8 cellular contexts compared by ENCODE assay signal in the genomic region with DNA sequence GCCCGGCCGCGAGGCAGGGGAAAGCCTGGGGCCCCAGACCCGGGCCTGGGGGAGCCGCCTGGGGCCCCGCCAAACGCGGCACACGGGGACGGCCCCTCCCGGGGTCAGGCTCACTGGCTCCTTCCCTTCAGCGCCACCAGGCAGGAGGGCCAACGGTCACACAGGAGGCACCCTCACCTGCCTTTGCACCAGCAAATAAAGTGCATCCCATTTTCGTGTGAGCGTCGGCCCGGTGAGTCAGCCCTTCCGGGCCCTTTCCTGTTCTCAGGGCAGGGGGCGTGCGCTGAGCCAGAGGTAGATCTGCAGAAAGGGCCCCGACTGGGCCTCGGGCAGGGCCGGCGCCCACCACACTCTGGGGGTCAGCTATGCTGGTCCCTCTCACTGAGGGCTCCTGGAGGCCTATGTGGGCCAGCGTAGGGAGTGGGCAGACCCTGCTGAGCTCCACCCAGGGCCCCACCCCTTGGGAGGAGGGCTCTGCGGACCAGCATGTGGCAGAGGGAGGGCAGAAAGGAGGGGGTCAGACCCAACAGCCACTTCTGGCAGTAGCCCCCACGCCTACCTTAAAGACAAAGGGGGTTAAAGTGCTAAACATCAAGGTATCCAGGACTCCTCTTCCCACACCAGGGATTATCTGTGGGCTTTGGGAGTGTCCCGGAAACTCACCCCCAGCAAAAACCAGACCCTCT. TPM values are rescaled to one million over a fixed set of nuclear protein-coding genes. Genes with fewer than 3 reads are reported as not detected.
DNase-seq lines count a peak whose midpoint lies in the region; ATAC-seq and TF ChIP-seq lines count a peak whose summit lies in the region.

No MANE protein-coding gene starts in this region.

- DNase-seq in DMS53 treated with DMSO at 0.1 percent for 48 hours (lab: John Stamatoyannopoulos, UW; ENCODE audit: unreplicated experiment) (peak; percentile 85), NCI-H345 (lab: John Stamatoyannopoulos, UW) (peak; percentile 89), lung (ENCODE audit: low spot score) (peak; percentile 64)
- DNase-seq in activated CD4-positive, alpha-beta T cell treated with anti-CD3 and anti-CD28 coated beads, Interleukin-2, amount 50 U/mL, for 4 hours, result peak; percentile 68 to 75
- peak; percentile 51 to 60 for DNase-seq in stimulated activated CD8-positive, alpha-beta memory T cell treated with anti-CD3 and anti-CD28 coated beads, Interleukin-15, amount 100 ng/mL, for 4 hours (ENCODE audit: low read depth in 2 of 2)

- H3K4me3 ChIP-seq in ectodermal cell (ENCODE audit: insufficient read depth, low read depth, low read length), result peak overlapping the region; percentile 46
- H3K4me3 ChIP-seq in lung, result no peak overlapping the region

- H3K27ac ChIP-seq in ectodermal cell (ENCODE audit: insufficient read depth, low read depth, low read length, poor library complexity, severe bottlenecking) (peak overlapping the region; percentile 66), lung (ENCODE audit: low read depth in 1 of 2, low read length in 1 of 2) (peak overlapping the region; percentile 17 to 65)

- H3K9me3 ChIP-seq in ectodermal cell (ENCODE audit: control insufficient read depth, low read length) (no peaks in the 10 kb centered on the region), lung (ENCODE audit: control insufficient read depth in 2 of 2, insufficient read depth in 1 of 2, low read length in 1 of 2) (no peaks in the 10 kb centered on the region)

- ATAC-seq in HG02759 (IDR thresholded peaks at IDR 0.05; ENCODE audit: unreplicated experiment) (peak; percentile 28), lung (ENCODE audit: insufficient read depth, low FRiP score) (peak; percentile 14), GM21381 (IDR thresholded peaks at IDR 0.05; ENCODE audit: unreplicated experiment) (no peak)

- TF ChIP-seq CTCF in lung (IDR thresholded peaks at IDR 0.05; ENCODE audit: control extremely low read depth, extremely low read depth), result no peak

- 4% methylated on average over 28 of the region's 28 CpGs for WGBS in ectodermal cell, 2 experiments
- 4 to 5% methylated on average over 28 of the region's 28 CpGs for WGBS in lung, 2 donors

- peaks cover 25% of the 10 kb centered on the region for H3K4me1 ChIP-seq in ectodermal cell (ENCODE audit: control insufficient read depth, insufficient read depth, low read length)
- peaks cover 0 to 21% of the 10 kb centered on the region in 2 donors for H3K4me1 ChIP-seq in lung (ENCODE audit: control insufficient read depth in 2 of 2, insufficient read depth in 2 of 2, low read length in 2 of 2)

- H3K36me3 ChIP-seq in ectodermal cell (ENCODE audit: control insufficient read depth, insufficient read depth, low read length) (peaks cover 9% of the 10 kb centered on the region), lung (ENCODE audit: control insufficient read depth in 2 of 2, insufficient read depth in 2 of 2, low read length in 2 of 2) (peaks cover 0 to 25% of the 10 kb centered on the region in 2 donors)

- H3K27me3 ChIP-seq in ectodermal cell (ENCODE audit: control insufficient read depth, insufficient read depth, low read length, poor library complexity, severe bottlenecking) (no peaks in the 10 kb centered on the region), lung (ENCODE audit: control insufficient read depth, insufficient read depth) (no peaks in the 10 kb centered on the region)

RNA-seq across cellular contexts. Expression of a gene that starts 0.9 kb away (rescaled TPM):
- 35.0 TPM for polyA plus RNA-seq in ectodermal cell (2013, experiment 1 of 4)
- 32.6 TPM for polyA plus RNA-seq in ectodermal cell (2013, experiment 2 of 4)
- 35.8 TPM for polyA plus RNA-seq in ectodermal cell (2013, experiment 3 of 4)
- 33.8 TPM for polyA plus RNA-seq in ectodermal cell (2013, experiment 4 of 4)
- 10 to 100 TPM; 33.6 to 42.7 TPM for total RNA-seq in lung
- polyA plus RNA-seq in lung, result 10 to 100 TPM; 34.8 to 37.5 TPM

RNA-seq across cellular contexts. Expression of a gene that starts 12.6 kb away (rescaled TPM):
- 22.4 TPM for polyA plus RNA-seq in ectodermal cell (2013, experiment 1 of 4)
- 27.1 TPM for polyA plus RNA-seq in ectodermal cell (2013, experiment 2 of 4)
- 16.4 TPM for polyA plus RNA-seq in ectodermal cell (2013, experiment 3 of 4)
- 18.0 TPM for polyA plus RNA-seq in ectodermal cell (2013, experiment 4 of 4)
- total RNA-seq in lung, result 10 to 100 TPM; 10.7 to 18.9 TPM
- 10 to 100 TPM in 1 of 2 donors, 1 to 10 TPM in 1; 8.7 to 13.0 TPM for polyA plus RNA-seq in lung

RNA-seq across cellular contexts. Expression of a gene that starts 22.3 kb away (rescaled TPM):
- 5.2 TPM for polyA plus RNA-seq in ectodermal cell (2013, experiment 1 of 4)
- 5.1 TPM for polyA plus RNA-seq in ectodermal cell (2013, experiment 2 of 4)
- polyA plus RNA-seq in ectodermal cell (2013, experiment 3 of 4), result 5.8 TPM
- polyA plus RNA-seq in ectodermal cell (2013, experiment 4 of 4), result 7.2 TPM
- total RNA-seq in lung, result 1 to 10 TPM; 2.3 to 6.4 TPM
- 1 to 10 TPM; 4.7 to 6.8 TPM for polyA plus RNA-seq in lung

RNA-seq across cellular contexts. Expression of a gene that starts 23.8 kb away (rescaled TPM):
- 82.1 TPM for polyA plus RNA-seq in ectodermal cell (2013, experiment 1 of 4)
- polyA plus RNA-seq in ectodermal cell (2013, experiment 2 of 4), result 85.3 TPM
- polyA plus RNA-seq in ectodermal cell (2013, experiment 3 of 4), result 60.3 TPM
- 67.3 TPM for polyA plus RNA-seq in ectodermal cell (2013, experiment 4 of 4)
- total RNA-seq in lung, result 10 to 100 TPM; 61.2 to 65.0 TPM
- polyA plus RNA-seq in lung, result 10 to 100 TPM; 43.6 to 47.1 TPM
